Comparison of ENCODE assay signal across 24 cellular contexts in the genomic region with DNA sequence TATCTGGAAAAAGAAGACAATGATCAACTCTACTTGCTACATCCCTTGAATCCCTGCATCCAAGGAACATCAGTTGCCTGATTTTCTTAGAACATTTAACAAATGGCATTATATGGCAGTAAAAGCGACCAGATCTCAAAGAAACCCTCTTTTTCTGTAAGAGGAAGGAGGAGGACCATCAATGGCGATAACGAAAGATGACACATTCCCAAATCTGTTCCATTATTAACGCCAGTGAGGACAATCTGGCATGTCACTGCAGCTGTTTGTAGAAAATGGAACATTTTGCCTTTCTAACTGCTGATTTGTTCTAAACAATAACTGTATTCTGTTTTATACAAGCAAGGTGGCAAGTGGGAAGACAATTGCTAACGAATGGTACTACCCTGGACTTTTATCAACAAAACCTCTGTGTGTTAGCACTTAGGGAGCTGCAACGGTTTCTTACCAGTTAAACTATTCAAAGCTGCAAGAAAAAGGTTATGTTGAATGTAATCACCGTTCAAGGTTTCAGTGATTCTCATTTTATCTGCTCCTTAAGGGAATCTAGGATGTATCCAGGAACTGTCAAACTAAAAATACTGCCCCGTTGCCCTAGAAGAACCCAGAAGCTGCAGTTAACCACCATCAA.
DNase-seq lines count a peak whose midpoint lies in the region; ATAC-seq and TF ChIP-seq lines count a peak whose summit lies in the region.
"Had no signal": no experiment of that assay in that cellular context is flagged by ENCODE, and none has a peak within 500 bp of the region (broad histone marks: within the 10 kb centered on the region; RNA-seq: fewer than 3 reads in every experiment).

No MANE protein-coding gene starts in this region.

- H3K4me1 Mint-ChIP-seq in activated CD8-positive, alpha-beta memory T cell treated with anti-CD3 and anti-CD28 coated beads, Interleukin-2, amount 10 ng/mL, durations not matched to agents 7 days and 5 days = peaks cover 45% of the 10 kb centered on the region
- H3K4me1 Mint-ChIP-seq in effector memory CD8-positive, alpha-beta T cell (ENCODE audit: low read depth in 2 of 2) = peaks cover 32 to 34% of the 10 kb centered on the region in 2 donors
- H3K4me1 Mint-ChIP-seq in stimulated activated effector memory CD8-positive, alpha-beta T cell treated with anti-CD3 and anti-CD28 coated beads, Interleukin-12 subunit alpha, Interleukin-12 subunit beta, amount 100 ng/mL, for 72 hours = peaks cover 34% of the 10 kb centered on the region
- H3K4me1 Mint-ChIP-seq in neural progenitor cell = peaks cover 28% of the 10 kb centered on the region

- H3K9me3 Mint-ChIP-seq in activated CD8-positive, alpha-beta memory T cell treated with anti-CD3 and anti-CD28 coated beads, Interleukin-2, amount 10 ng/mL, durations not matched to agents 7 days and 5 days (ENCODE audit: low read depth) = no peaks in the 10 kb centered on the region
- no peaks in the 10 kb centered on the region for H3K9me3 Mint-ChIP-seq in effector memory CD8-positive, alpha-beta T cell
- no peaks in the 10 kb centered on the region for H3K9me3 Mint-ChIP-seq in stimulated activated effector memory CD8-positive, alpha-beta T cell treated with anti-CD3 and anti-CD28 coated beads, Interleukin-12 subunit alpha, Interleukin-12 subunit beta, amount 100 ng/mL, for 72 hours
- no peaks in the 10 kb centered on the region for H3K9me3 Mint-ChIP-seq in neural progenitor cell
- H3K9me3 Mint-ChIP-seq: activated T-cell treated with anti-CD3 and anti-CD28 coated beads, Interleukin-2, amount 50 U/mL, for 4 hours; CD14-positive monocyte had no signal

- no peak for TF ChIP-seq CTCF in neural progenitor cell (IDR thresholded peaks at IDR 0.05)

- no peaks in the 10 kb centered on the region for H3K36me3 ChIP-seq in neural progenitor cell

- no peaks in the 10 kb centered on the region for H3F3A ChIP-seq in neural progenitor cell (ENCODE audit: low read depth)

- H2AFZ ChIP-seq in neural progenitor cell (replicated peaks) = no peak overlapping the region

- H3K79me2 ChIP-seq in neural progenitor cell (ENCODE audit: low read depth) = no peaks in the 10 kb centered on the region

- no peak overlapping the region for H3K4me3 ChIP-seq in right cardiac atrium (ENCODE audit: low read length)
- no peak overlapping the region for H3K4me3 ChIP-seq in neural progenitor cell
- H3K4me3 ChIP-seq: gastrocnemius medialis, lower lobe of right lung, right atrium auricular region, SJCRH30, transverse colon had no signal

- peak; percentile 18 for ATAC-seq in activated CD8-positive, alpha-beta memory T cell treated with anti-CD3 and anti-CD28 coated beads, Interleukin-2, amount 10 ng/mL, durations not matched to agents 7 days and 5 days
- ATAC-seq in HG02981 (IDR thresholded peaks at IDR 0.05; ENCODE audit: unreplicated experiment) (peak; percentile 7), right cardiac atrium (no peak)
- ATAC-seq in effector memory CD8-positive, alpha-beta T cell (replicated peaks) = peak; percentile 9
- ATAC-seq in stimulated activated effector memory CD8-positive, alpha-beta T cell treated with anti-CD3 and anti-CD28 coated beads, Interleukin-12 subunit alpha, Interleukin-12 subunit beta, amount 100 ng/mL, for 72 hours = peak; percentile 5
- ATAC-seq: gastrocnemius medialis had no signal

- no peaks in the 10 kb centered on the region for H3K4me1 ChIP-seq in right cardiac atrium (ENCODE audit: control insufficient read depth, insufficient read depth, low read length)
- peaks cover 25% of the 10 kb centered on the region for H3K4me1 ChIP-seq in neural progenitor cell
- H3K4me1 ChIP-seq: gastrocnemius medialis, lower lobe of right lung, right atrium auricular region, SJCRH30, transverse colon had no signal

- H3K4me2 ChIP-seq in neural progenitor cell = no peak overlapping the region

- no peak for DNase-seq in activated CD8-positive, alpha-beta memory T cell treated with anti-CD3 and anti-CD28 coated beads, Interleukin-2, amount 10 ng/mL, durations not matched to agents 7 days and 5 days
- no peak for DNase-seq in activated CD8-positive, alpha-beta memory T cell treated with anti-CD3 and anti-CD28 coated beads for 24 hours
- no peak for DNase-seq in effector memory CD8-positive, alpha-beta T cell
- DNase-seq in stimulated activated effector memory CD8-positive, alpha-beta T cell treated with anti-CD3 and anti-CD28 coated beads, Interleukin-12 subunit alpha, Interleukin-12 subunit beta, amount 100 ng/mL, for 72 hours (ENCODE audit: low spot score in 2 of 2) = no peak
- DNase-seq in right cardiac atrium (no peak), neural progenitor cell (ENCODE audit: low spot score) (no peak), NCI-H526 (lab: John Stamatoyannopoulos, UW) (no peak)
- DNase-seq: 8988T; activated CD4-positive, alpha-beta T cell treated with anti-CD3 and anti-CD28 coated beads for 4 hours; activated T-cell treated with anti-CD3 and anti-CD28 coated beads, Interleukin-2, amount 50 U/mL, for 4 hours; EL; gastrocnemius medialis; Karpas-422; lower lobe of right lung; NCI-H1436; SJCRH30; stimulated activated CD4-positive, alpha-beta T cell treated with anti-CD3 and anti-CD28 coated beads, Interleukin-1b, Interleukin-23, amount 100 ng/mL, for 48 hours; T1000; transverse colon had no signal

- no peaks in the 10 kb centered on the region for H3K27me3 Mint-ChIP-seq in activated CD8-positive, alpha-beta memory T cell treated with anti-CD3 and anti-CD28 coated beads, Interleukin-2, amount 10 ng/mL, durations not matched to agents 7 days and 5 days
- no peaks in the 10 kb centered on the region for H3K27me3 Mint-ChIP-seq in effector memory CD8-positive, alpha-beta T cell
- peaks cover 3% of the 10 kb centered on the region for H3K27me3 Mint-ChIP-seq in neural progenitor cell (ENCODE audit: insufficient read depth, low read depth)

- no peaks in the 10 kb centered on the region for H3K27me3 ChIP-seq in right cardiac atrium (ENCODE audit: control insufficient read depth, insufficient read depth)
- no peaks in the 10 kb centered on the region for H3K27me3 ChIP-seq in neural progenitor cell
- H3K27me3 ChIP-seq: gastrocnemius medialis, right atrium auricular region, SJCRH30, transverse colon had no signal

- H3K36me3 Mint-ChIP-seq in activated CD8-positive, alpha-beta memory T cell treated with anti-CD3 and anti-CD28 coated beads, Interleukin-2, amount 10 ng/mL, durations not matched to agents 7 days and 5 days = peaks cover 33% of the 10 kb centered on the region
- peaks cover 50% of the 10 kb centered on the region for H3K36me3 Mint-ChIP-seq in effector memory CD8-positive, alpha-beta T cell (ENCODE audit: insufficient read depth)
- H3K36me3 Mint-ChIP-seq in stimulated activated effector memory CD8-positive, alpha-beta T cell treated with anti-CD3 and anti-CD28 coated beads, Interleukin-12 subunit alpha, Interleukin-12 subunit beta, amount 100 ng/mL, for 72 hours = peaks cover 62% of the 10 kb centered on the region
- peaks cover 28% of the 10 kb centered on the region for H3K36me3 Mint-ChIP-seq in neural progenitor cell

- H3K27ac ChIP-seq in right cardiac atrium (ENCODE audit: low read length) = no peak overlapping the region
- H3K27ac ChIP-seq in neural progenitor cell = no peak overlapping the region
- H3K27ac ChIP-seq: gastrocnemius medialis, HL-60, lower lobe of right lung, right atrium auricular region, SJCRH30, transverse colon had no signal

- WGBS in right cardiac atrium = 83% methylated on average over 8 of the region's 8 CpGs

- H3K9me3 ChIP-seq in right cardiac atrium (ENCODE audit: control insufficient read depth, low read length) (no peaks in the 10 kb centered on the region), neural progenitor cell (ENCODE audit: low read depth) (no peaks in the 10 kb centered on the region)
- H3K9me3 ChIP-seq: gastrocnemius medialis, lower lobe of right lung, right atrium auricular region, SJCRH30, transverse colon had no signal

- H3K27ac Mint-ChIP-seq in activated CD8-positive, alpha-beta memory T cell treated with anti-CD3 and anti-CD28 coated beads, Interleukin-2, amount 10 ng/mL, durations not matched to agents 7 days and 5 days = peak overlapping the region; percentile 92
- H3K27ac Mint-ChIP-seq in effector memory CD8-positive, alpha-beta T cell = peak overlapping the region; percentile 47 to 91
- peak overlapping the region; percentile 74 for H3K27ac Mint-ChIP-seq in stimulated activated effector memory CD8-positive, alpha-beta T cell treated with anti-CD3 and anti-CD28 coated beads, Interleukin-12 subunit alpha, Interleukin-12 subunit beta, amount 100 ng/mL, for 72 hours
- H3K27ac Mint-ChIP-seq in neural progenitor cell = no peak overlapping the region

- H3K4me3 Mint-ChIP-seq in activated CD8-positive, alpha-beta memory T cell treated with anti-CD3 and anti-CD28 coated beads, Interleukin-2, amount 10 ng/mL, durations not matched to agents 7 days and 5 days = peak overlapping the region; percentile 66
- H3K4me3 Mint-ChIP-seq in effector memory CD8-positive, alpha-beta T cell = peak overlapping the region; percentile 71 to 73
- H3K4me3 Mint-ChIP-seq in stimulated activated effector memory CD8-positive, alpha-beta T cell treated with anti-CD3 and anti-CD28 coated beads, Interleukin-12 subunit alpha, Interleukin-12 subunit beta, amount 100 ng/mL, for 72 hours = peak overlapping the region; percentile 44
- H3K4me3 Mint-ChIP-seq in neural progenitor cell = no peak overlapping the region
- H3K4me3 Mint-ChIP-seq: activated T-cell treated with anti-CD3 and anti-CD28 coated beads, Interleukin-2, amount 50 U/mL, for 4 hours; neural crest cell had no signal

- H3K9ac ChIP-seq in neural progenitor cell = no peak overlapping the region

- H4K20me1 ChIP-seq in neural progenitor cell (ENCODE audit: low read depth) = no peaks in the 10 kb centered on the region

- intact Hi-C loops in right cardiac atrium (cut with DNase I) = no loop called here

- CTCF ChIA-PET in activated CD8-positive, alpha-beta memory T cell treated with anti-CD3 and anti-CD28 coated beads, Interleukin-2, amount 10 ng/mL, durations not matched to agents 7 days and 5 days (lab: Charles Lee) = interaction anchor here (1.0 to 2.2 kb wide), 6 partner anchors 12 to 164 kb away, joined by 3 to 5 read pairs (median 4); no protein-coding TSS in a partner anchor

Comparison
In these comparisons a context has a peak if more than half of its experiments do, and no peak if none do; other contexts are left out.
1. ATAC-seq: peak in activated CD8-positive, alpha-beta memory T cell treated with anti-CD3 and anti-CD28 coated beads, Interleukin-2, amount 10 ng/mL, durations not matched to agents 7 days and 5 days (single experiment), HG02981 (single experiment), effector memory CD8-positive, alpha-beta T cell (single experiment) and stimulated activated effector memory CD8-positive, alpha-beta T cell treated with anti-CD3 and anti-CD28 coated beads, Interleukin-12 subunit alpha, Interleukin-12 subunit beta, amount 100 ng/mL, for 72 hours (single experiment); none in right cardiac atrium (0 of 2).